ENCODE assay signal across 2 cellular contexts in the genomic region with DNA sequence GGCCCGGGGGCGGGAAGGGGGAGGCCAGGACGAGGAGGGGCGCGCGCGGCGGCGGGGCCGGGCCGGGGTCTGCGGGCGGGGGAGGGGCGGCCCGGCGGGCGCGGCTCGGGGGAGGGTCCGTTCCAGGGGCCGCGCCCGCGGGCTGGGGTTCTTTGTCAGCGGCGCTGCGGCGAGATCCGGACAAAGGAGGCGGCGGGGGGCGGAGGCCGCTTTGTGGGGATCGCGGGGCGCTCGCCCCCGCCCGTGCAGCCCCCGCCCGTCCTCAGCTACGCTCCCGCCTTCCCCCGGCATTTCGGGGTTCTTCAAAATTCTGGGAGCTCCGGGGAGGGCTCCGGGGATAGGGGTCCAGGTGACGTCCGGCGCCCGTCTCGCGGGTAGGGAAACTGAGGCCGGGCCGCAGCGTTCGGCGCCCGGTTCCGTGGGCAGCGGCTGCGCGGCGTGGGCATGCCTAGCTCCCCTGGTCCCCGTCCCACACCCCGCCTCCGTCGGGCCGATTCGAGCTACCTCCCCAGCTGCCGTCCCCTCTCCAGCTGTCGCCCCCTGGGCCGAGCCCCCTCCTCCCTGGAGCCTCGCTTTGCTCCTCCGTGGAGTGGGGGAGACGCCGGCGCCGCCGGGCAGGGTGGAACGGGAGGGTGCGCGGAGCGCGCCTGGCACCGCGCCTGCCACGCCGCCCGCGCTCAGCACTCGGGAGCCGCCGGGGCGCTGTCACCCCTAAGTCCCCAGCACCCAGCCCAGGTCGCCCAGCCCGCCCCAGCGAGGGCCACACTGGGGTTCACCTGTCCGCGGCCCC.
TF ChIP-seq lines count a peak whose summit lies in the region.

No MANE protein-coding gene starts in this region.

TF ChIP-seq in HCT116, 20 proteins besides CTCF, POLR2A, EP300 and RAD21 (continued from another document):
- no peak for TF ChIP-seq YY1 (IDR thresholded peaks at IDR 0.05; ENCODE audit: extremely low read depth, insufficient replicate concordance, low read depth, low read length)
TF ChIP-seq in HCT116: peak in this region for 0.

TF ChIP-seq in WTC11, 78 proteins besides CTCF, POLR2A, EP300 and RAD21 (continued from another document):
- no peak for TF ChIP-seq SOX15 (CRISPR knock-in tag; IDR thresholded peaks at IDR 0.05)
- TF ChIP-seq, protein P1, sequence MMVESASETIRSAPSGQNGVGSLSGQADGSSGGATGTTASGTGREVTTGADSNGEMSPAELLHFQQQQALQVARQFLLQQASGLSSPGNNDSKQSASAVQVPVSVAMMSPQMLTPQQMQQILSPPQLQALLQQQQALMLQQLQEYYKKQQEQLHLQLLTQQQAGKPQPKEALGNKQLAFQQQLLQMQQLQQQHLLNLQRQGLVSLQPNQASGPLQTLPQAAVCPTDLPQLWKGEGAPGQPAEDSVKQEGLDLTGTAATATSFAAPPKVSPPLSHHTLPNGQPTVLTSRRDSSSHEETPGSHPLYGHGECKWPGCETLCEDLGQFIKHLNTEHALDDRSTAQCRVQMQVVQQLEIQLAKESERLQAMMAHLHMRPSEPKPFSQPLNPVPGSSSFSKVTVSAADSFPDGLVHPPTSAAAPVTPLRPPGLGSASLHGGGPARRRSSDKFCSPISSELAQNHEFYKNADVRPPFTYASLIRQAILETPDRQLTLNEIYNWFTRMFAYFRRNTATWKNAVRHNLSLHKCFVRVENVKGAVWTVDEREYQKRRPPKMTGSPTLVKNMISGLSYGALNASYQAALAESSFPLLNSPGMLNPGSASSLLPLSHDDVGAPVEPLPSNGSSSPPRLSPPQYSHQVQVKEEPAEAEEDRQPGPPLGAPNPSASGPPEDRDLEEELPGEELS (CRISPR knock-in tag; IDR thresholded peaks at IDR 0.05), result no peak
